8 cellular contexts compared by ENCODE assay signal in genomic region chr9:214488-215448, GRCh38. TPM values are rescaled to one million over a fixed set of nuclear protein-coding genes. Genes with fewer than 3 reads are reported as not detected.
DNase-seq lines count a peak whose midpoint lies in the region; ATAC-seq and TF ChIP-seq lines count a peak whose summit lies in the region.

DOCK8 (plus strand) TSS chr9:214865; CDS start chr9:214977, 112 bp downstream.

- DNase-seq in HCT116 (ENCODE audit: low read depth, low spot score) = peak; percentile 35
- peak; percentile 99 for DNase-seq in NB4 (ENCODE audit: low read depth)
- DNase-seq in activated CD4-positive, alpha-beta T cell treated with anti-CD3 and anti-CD28 coated beads, Interleukin-2, amount 50 U/mL, for 4 hours = peak; percentile 54 to 57
- peak; percentile 44 to 57 (median 51) for DNase-seq in effector memory CD8-positive, alpha-beta T cell
- DNase-seq in stimulated activated effector memory CD8-positive, alpha-beta T cell treated with anti-CD3 and anti-CD28 coated beads, Interleukin-12 subunit alpha, Interleukin-12 subunit beta, amount 100 ng/mL, for 72 hours (ENCODE audit: low spot score in 2 of 2) = peak; percentile 64 to 86
- no peak for DNase-seq in NCI-H1436 (lab: John Stamatoyannopoulos, UW)

- intact Hi-C loops in HCT116 (cut with micrococcal nuclease) = no loop called here

- peak within 1 kb of the TSS; percentile 72 for H3K4me2 ChIP-seq in HCT116 (ENCODE audit: low read length)

- H3K4me1 ChIP-seq in HCT116 (ENCODE audit: control insufficient read depth in 1 of 2, insufficient read depth in 2 of 2, low read length in 2 of 2) = peaks cover 0 to 7% of the 10 kb centered on the region in 2 experiments; a peak in 1 of 4 replicates
- peaks cover 0 to 2% of the 10 kb centered on the region in 2 donors for H3K4me1 ChIP-seq in mucosa of rectum (ENCODE audit: control insufficient read depth in 2 of 2, insufficient read depth in 2 of 2, low read length in 2 of 2)

- H3K9me3 ChIP-seq in HCT116 (ENCODE audit: control insufficient read depth in 1 of 2, insufficient read depth in 1 of 2, low read depth in 1 of 2, low read length in 2 of 2) = no peaks in the 10 kb centered on the region
- no peaks in the 10 kb centered on the region for H3K9me3 ChIP-seq in mucosa of rectum (ENCODE audit: control insufficient read depth in 2 of 2, low read length in 2 of 2)

- POLR2A ChIA-PET in HCT116 (lab: Charles Lee) = no interaction called here

- TF ChIP-seq POLR2A in HCT116 (IDR thresholded peaks at IDR 0.05; ENCODE audit: borderline replicate concordance, extremely low read depth, insufficient read depth, insufficient read length) (no peak), NB4 (IDR thresholded peaks at IDR 0.05; ENCODE audit: extremely low read depth, insufficient read length) (peak; percentile 80)

- RAD21 ChIA-PET in HCT116 (lab: Charles Lee; ENCODE audit: low non-redundant PET in 1 of 2, low total read pairs in 2 of 2, uncharacterized antibody in 2 of 2, unreplicated experiment in 2 of 2) = no interaction called here

- H3K79me2 ChIP-seq in HCT116 (ENCODE audit: insufficient read depth, low read length) = no peaks in the 10 kb centered on the region

- no peaks in the 10 kb centered on the region for H3K27me3 ChIP-seq in HCT116 (ENCODE audit: insufficient read depth, low read length)
- H3K27me3 ChIP-seq in mucosa of rectum (ENCODE audit: control insufficient read depth in 2 of 2, insufficient read depth in 2 of 2, low read length in 2 of 2) = peaks cover 0 to 11% of the 10 kb centered on the region in 2 donors

- H3K4me3 Mint-ChIP-seq in effector memory CD8-positive, alpha-beta T cell = peak within 1 kb of the TSS; percentile 72 to 77
- peak within 1 kb of the TSS; percentile 73 for H3K4me3 Mint-ChIP-seq in stimulated activated effector memory CD8-positive, alpha-beta T cell treated with anti-CD3 and anti-CD28 coated beads, Interleukin-12 subunit alpha, Interleukin-12 subunit beta, amount 100 ng/mL, for 72 hours

- H3K36me3 ChIP-seq in HCT116 (ENCODE audit: control insufficient read depth in 1 of 2, insufficient read depth in 2 of 2, low read length in 2 of 2) (no peaks in the 10 kb centered on the region), mucosa of rectum (ENCODE audit: control insufficient read depth in 2 of 2, insufficient read depth in 2 of 2, low read length in 2 of 2) (no peaks in the 10 kb centered on the region)

- H3K36me3 Mint-ChIP-seq in effector memory CD8-positive, alpha-beta T cell (ENCODE audit: insufficient read depth) = peaks cover 3% of the 10 kb centered on the region
- H3K36me3 Mint-ChIP-seq in stimulated activated effector memory CD8-positive, alpha-beta T cell treated with anti-CD3 and anti-CD28 coated beads, Interleukin-12 subunit alpha, Interleukin-12 subunit beta, amount 100 ng/mL, for 72 hours = no peaks in the 10 kb centered on the region

- no peaks in the 10 kb centered on the region for H3K9me3 Mint-ChIP-seq in effector memory CD8-positive, alpha-beta T cell
- no peaks in the 10 kb centered on the region for H3K9me3 Mint-ChIP-seq in stimulated activated effector memory CD8-positive, alpha-beta T cell treated with anti-CD3 and anti-CD28 coated beads, Interleukin-12 subunit alpha, Interleukin-12 subunit beta, amount 100 ng/mL, for 72 hours

- H3K27me3 Mint-ChIP-seq in effector memory CD8-positive, alpha-beta T cell = no peaks in the 10 kb centered on the region

- peak; percentile 91 for ATAC-seq in HCT116
- peak; percentile 75 for ATAC-seq in effector memory CD8-positive, alpha-beta T cell (replicated peaks)
- ATAC-seq in stimulated activated effector memory CD8-positive, alpha-beta T cell treated with anti-CD3 and anti-CD28 coated beads, Interleukin-12 subunit alpha, Interleukin-12 subunit beta, amount 100 ng/mL, for 72 hours = peak; percentile 91

- TF ChIP-seq CTCF in GM12873 (IDR thresholded peaks at IDR 0.05; ENCODE audit: insufficient read depth, low read depth, low read length, missing control alignments) (peak; percentile 67), HCT116 (IDR thresholded peaks at IDR 0.05 in 2 of 3, conservative IDR thresholded peaks at IDR 0.05 in 1 of 3; ENCODE audit: borderline replicate concordance in 1 of 3, insufficient read depth in 1 of 3, low read depth in 2 of 3, low read length in 2 of 3) (peak in 2 of 3 experiments; percentile 18 to 29; a peak in 3 of 6 replicates), NB4 (IDR thresholded peaks at IDR 0.05; ENCODE audit: low read depth, low read length) (peak; percentile 58)

- H3K4me3 ChIP-seq in HCT116 (replicated peaks in 1 of 2; ENCODE audit: low read depth in 1 of 2, low read length in 2 of 2) (peak within 1 kb of the TSS; percentile 32 to 54), NB4 (ENCODE audit: low read depth, low read length) (peak within 1 kb of the TSS; percentile 77), mucosa of rectum (ENCODE audit: low read length in 2 of 2) (peak within 1 kb of the TSS; percentile 67 to 73)

- H4K20me1 ChIP-seq in HCT116 (ENCODE audit: insufficient read depth) = no peaks in the 10 kb centered on the region

- TF ChIP-seq RAD21 in HCT116 (IDR thresholded peaks at IDR 0.05; ENCODE audit: low read depth) = no peak

- CTCF ChIA-PET in HCT116 (lab: Charles Lee) = no interaction called here

- H3K27ac ChIP-seq in HCT116 (ENCODE audit: low read depth, low read length) (peak within 1 kb of the TSS; percentile 4; the same call in 1 of the 2 replicates), mucosa of rectum (ENCODE audit: low read depth in 2 of 2, low read length in 2 of 2) (peak within 1 kb of the TSS; percentile 81 to 87)

- H3K9me2 ChIP-seq in HCT116 (ENCODE audit: insufficient read depth) = no peaks in the 10 kb centered on the region

- peak within 1 kb of the TSS; percentile 27 for H2AFZ ChIP-seq in HCT116 (ENCODE audit: low read depth, low read length, poor library complexity, severe bottlenecking)

- H3K27ac Mint-ChIP-seq in effector memory CD8-positive, alpha-beta T cell = peak within 1 kb of the TSS; percentile 16 to 49
- H3K27ac Mint-ChIP-seq in stimulated activated effector memory CD8-positive, alpha-beta T cell treated with anti-CD3 and anti-CD28 coated beads, Interleukin-12 subunit alpha, Interleukin-12 subunit beta, amount 100 ng/mL, for 72 hours = peak within 1 kb of the TSS; percentile 50

- BruUV-seq in HCT116 (replicated peaks; lab: Mats Ljungman, UMichigan) = no TSS peak

- peaks cover 0 to 12% of the 10 kb centered on the region in 2 donors for H3K4me1 Mint-ChIP-seq in effector memory CD8-positive, alpha-beta T cell (ENCODE audit: low read depth in 2 of 2)
- H3K4me1 Mint-ChIP-seq in stimulated activated effector memory CD8-positive, alpha-beta T cell treated with anti-CD3 and anti-CD28 coated beads, Interleukin-12 subunit alpha, Interleukin-12 subunit beta, amount 100 ng/mL, for 72 hours = peaks cover 14% of the 10 kb centered on the region

- H3K9ac ChIP-seq in HCT116 (ENCODE audit: low read length) (peak within 1 kb of the TSS; percentile 26; the same call in 1 of the 2 replicates), mucosa of rectum (ENCODE audit: low read depth in 1 of 2, low read length in 2 of 2) (peak within 1 kb of the TSS; percentile 49 to 78)

TF ChIP-seq in HCT116, 20 proteins besides CTCF, POLR2A, EP300 and RAD21:
- TF ChIP-seq ATF3 (IDR thresholded peaks at IDR 0.05) (no peak), MAX (IDR thresholded peaks at IDR 0.05) (peak; percentile 37; the same call in 1 of the 2 replicates), YY1 (IDR thresholded peaks at IDR 0.05; ENCODE audit: extremely low read depth, insufficient replicate concordance, low read depth, low read length) (peak; percentile 8), ZFX (IDR thresholded peaks at IDR 0.05) (peak; percentile 30; the same call in 1 of the 2 replicates)

RNA-seq across cellular contexts. Expression of gene DOCK8, which starts in this region (rescaled TPM):
- total RNA-seq in HCT116 (2021; ENCODE audit: unreplicated experiment) = 0.37 TPM
- 0.04 and 0.09 TPM in 2 replicates for polyA plus RNA-seq in HCT116 (2012)

Comparison
In these comparisons a context has a peak if more than half of its experiments do, and no peak if none do; other contexts are left out.
1. Peak in DNase-seq, ATAC-seq, H3K4me3 ChIP-seq, H3K27ac ChIP-seq, H3K9ac ChIP-seq and H3K4me2 ChIP-seq in HCT116; RNA of the gene not detected or under 1 TPM.